Comparison of ENCODE assay signal across 26 cellular contexts in the genomic region with DNA sequence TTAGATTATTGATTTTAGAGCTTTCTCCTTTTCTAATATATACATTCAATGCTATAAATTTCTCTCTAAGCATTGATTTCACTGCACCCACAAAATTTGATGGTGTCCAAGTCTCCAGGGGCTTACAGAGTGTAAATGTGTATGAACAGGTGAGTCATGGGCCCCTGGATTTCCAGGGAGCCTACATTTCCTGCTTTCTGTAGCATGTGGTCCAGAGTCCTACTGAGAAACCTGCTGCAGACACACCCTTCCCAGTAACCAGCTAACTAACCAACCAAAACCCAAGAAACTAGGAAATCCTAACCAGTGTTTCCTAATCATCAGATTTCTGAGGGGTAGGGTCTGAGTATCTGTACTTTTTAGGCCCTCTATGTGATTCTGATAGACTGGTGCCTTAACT. TPM values are rescaled to one million over a fixed set of nuclear protein-coding genes. Genes with fewer than 3 reads are reported as not detected.
DNase-seq lines count a peak whose midpoint lies in the region; FAIRE-seq and TF ChIP-seq lines count a peak whose summit lies in the region.
"Had no signal": no experiment of that assay in that cellular context is flagged by ENCODE, and none has a peak within 500 bp of the region (broad histone marks: within the 10 kb centered on the region; RNA-seq: fewer than 3 reads in every experiment).

No MANE protein-coding gene starts in this region.

- H3K9me3 ChIP-seq in hepatocyte (ENCODE audit: low read depth): no peaks in the 10 kb centered on the region
- H3K9me3 ChIP-seq in small intestine (ENCODE audit: control insufficient read depth, low read depth): no peaks in the 10 kb centered on the region
- no peaks in the 10 kb centered on the region for H3K9me3 ChIP-seq in Karpas-422 (ENCODE audit: low read length)
- H3K9me3 ChIP-seq: SJSA1 had no signal

- TF ChIP-seq CTCF in bronchial epithelial cell (IDR thresholded peaks at IDR 0.05; ENCODE audit: insufficient read depth, low read length, severe bottlenecking) (no peak), hepatocyte (IDR thresholded peaks at IDR 0.05; ENCODE audit: poor library complexity) (no peak)

- H2AFZ ChIP-seq in hepatocyte (no peak overlapping the region), Karpas-422 (ENCODE audit: low read length) (no peak overlapping the region)
- H2AFZ ChIP-seq: PC-9 had no signal

- H4K20me1 ChIP-seq in hepatocyte (ENCODE audit: insufficient read depth, poor library complexity, severe bottlenecking) (no peaks in the 10 kb centered on the region), Karpas-422 (ENCODE audit: insufficient read depth, low read depth, low read length) (no peaks in the 10 kb centered on the region)

- H3K36me3 ChIP-seq in bronchial epithelial cell (ENCODE audit: control insufficient read depth, insufficient read depth, low read length): no peaks in the 10 kb centered on the region
- H3K36me3 ChIP-seq in hepatocyte (replicated peaks; ENCODE audit: insufficient read depth, low read depth): no peaks in the 10 kb centered on the region
- no peaks in the 10 kb centered on the region for H3K36me3 ChIP-seq in small intestine (ENCODE audit: control insufficient read depth in 2 of 2, insufficient read depth in 2 of 2, low read length in 2 of 2)
- no peaks in the 10 kb centered on the region for H3K36me3 ChIP-seq in Karpas-422 (ENCODE audit: insufficient read depth, low read length)
- H3K36me3 ChIP-seq: SJSA1 had no signal

- no peaks in the 10 kb centered on the region for H3K4me1 ChIP-seq in hepatocyte (ENCODE audit: insufficient read depth)
- no peaks in the 10 kb centered on the region for H3K4me1 ChIP-seq in small intestine (ENCODE audit: control insufficient read depth in 2 of 2, insufficient read depth in 1 of 2, low read depth in 1 of 2, low read length in 1 of 2)
- H3K4me1 ChIP-seq in Karpas-422 (ENCODE audit: low read length): no peaks in the 10 kb centered on the region

- FAIRE-seq in bronchial epithelial cell (lab: Jason Lieb, UNC) (no peak), small intestine (lab: Jason Lieb, UNC) (no peak)
- FAIRE-seq: GM12892, GM19239, HTR-8/SVneo had no signal

- H3K9ac ChIP-seq in Karpas-422 (ENCODE audit: low read length): no peak overlapping the region

- H3K27ac ChIP-seq in hepatocyte: no peak overlapping the region
- no peak overlapping the region for H3K27ac ChIP-seq in small intestine (ENCODE audit: low read depth in 1 of 2, low read length in 1 of 2)
- no peak overlapping the region for H3K27ac ChIP-seq in Karpas-422 (ENCODE audit: low read length)
- H3K27ac ChIP-seq: PC-9, SJSA1 had no signal

- H3K9me2 ChIP-seq in hepatocyte (replicated peaks; ENCODE audit: insufficient read depth) (no peaks in the 10 kb centered on the region), Karpas-422 (replicated peaks; ENCODE audit: insufficient read depth, low read length) (no peaks in the 10 kb centered on the region)

- H3K27me3 ChIP-seq in bronchial epithelial cell (ENCODE audit: control insufficient read depth, insufficient read depth, low read length): no peaks in the 10 kb centered on the region
- H3K27me3 ChIP-seq in hepatocyte: no peaks in the 10 kb centered on the region
- no peaks in the 10 kb centered on the region for H3K27me3 ChIP-seq in small intestine (ENCODE audit: control insufficient read depth in 2 of 2, insufficient read depth in 2 of 2, low read length in 2 of 2)
- no peaks in the 10 kb centered on the region for H3K27me3 ChIP-seq in Karpas-422 (ENCODE audit: low read length)
- H3K27me3 ChIP-seq: SJSA1 had no signal

- H3K4me2 ChIP-seq in hepatocyte (no peak overlapping the region), Karpas-422 (ENCODE audit: low read depth, low read length, poor library complexity, severe bottlenecking) (no peak overlapping the region)
- H3K4me2 ChIP-seq: PC-9 had no signal

- DNase-seq in HT-29 (ENCODE audit: low spot score) (peak; percentile 26), bronchial epithelial cell (ENCODE audit: low read depth) (peak; percentile 66), hepatocyte (ENCODE audit: low spot score) (peak; percentile 26), small intestine (peak; percentile 83), Karpas-422 (no peak), GM19238 (ENCODE audit: insufficient read length, low spot score) (no peak), HuH-7 (ENCODE audit: low spot score) (no peak)
- DNase-seq: C1 segment of cervical spinal cord; CD4-positive, alpha-beta memory T cell; COR-L47; DMS79 treated with DMSO at 0.1 percent for 48 hours; IMR-90; KG1; NCI-H1048; NCI-H1417; NCI-H1694; NCI-H2029 treated with DMSO at 0.1 percent for 48 hours; NCI-H446 treated with DMSO at 0.1 percent for 48 hours; NCI-H526; NK-92 treated with Interleukin-12 subunit alpha and Interleukin-12 subunit beta, amount 100 ng/mL, for 24 hours; Right ventricle myocardium superior had no signal

- H3K79me2 ChIP-seq in hepatocyte: no peaks in the 10 kb centered on the region
- H3K79me2 ChIP-seq in Karpas-422 (ENCODE audit: low read length): no peaks in the 10 kb centered on the region

- H3K4me3 ChIP-seq in bronchial epithelial cell (ENCODE audit: low read depth, low read length) (no peak overlapping the region), hepatocyte (no peak overlapping the region), small intestine (ENCODE audit: low read depth in 1 of 2, low read length in 2 of 2) (no peak overlapping the region), Karpas-422 (ENCODE audit: low read length) (no peak overlapping the region)
- H3K4me3 ChIP-seq: PC-9, SJSA1 had no signal

RNA-seq across cellular contexts. Expression of gene TANC1, which starts 39.5 kb away (rescaled TPM):
- 16.1 and 18.6 TPM in 2 replicates for total RNA-seq in HT-29 (2014; rRNA removed; shearing (Covaris generic))
- total RNA-seq in bronchial epithelial cell: 29.5 and 34.1 TPM in 2 replicates
- total RNA-seq in hepatocyte: 18.5 and 20.6 TPM in 2 replicates
- 8.3 and 8.9 TPM in 2 replicates for polyA plus RNA-seq in hepatocyte
- 1 to 10 TPM; 7.4 to 8.9 (median 8.6) TPM for polyA plus RNA-seq in small intestine
- total RNA-seq in Karpas-422 (2014; rRNA removed; shearing (Covaris generic); ENCODE audit: low replicate concordance): not detected in 2 replicates

Comparison
In these comparisons a context has a peak if more than half of its experiments do, and no peak if none do; other contexts are left out.
1. DNase-seq: peak in HT-29 (single experiment), bronchial epithelial cell (single experiment), hepatocyte (single experiment) and small intestine (single experiment); none in Karpas-422 (single experiment), GM19238 (single experiment) and HuH-7 (single experiment).
2. RNA of gene TANC1, which starts 39.5 kb away (total RNA-seq): 29.5 to 34.1 TPM in bronchial epithelial cell, 16.1 to 18.6 TPM in HT-29 and 18.5 to 20.6 TPM in hepatocyte; not detected in Karpas-422; every median in the first group is over 10 times any median in the second.